9 cellular contexts compared by ENCODE assay signal in the genomic region with DNA sequence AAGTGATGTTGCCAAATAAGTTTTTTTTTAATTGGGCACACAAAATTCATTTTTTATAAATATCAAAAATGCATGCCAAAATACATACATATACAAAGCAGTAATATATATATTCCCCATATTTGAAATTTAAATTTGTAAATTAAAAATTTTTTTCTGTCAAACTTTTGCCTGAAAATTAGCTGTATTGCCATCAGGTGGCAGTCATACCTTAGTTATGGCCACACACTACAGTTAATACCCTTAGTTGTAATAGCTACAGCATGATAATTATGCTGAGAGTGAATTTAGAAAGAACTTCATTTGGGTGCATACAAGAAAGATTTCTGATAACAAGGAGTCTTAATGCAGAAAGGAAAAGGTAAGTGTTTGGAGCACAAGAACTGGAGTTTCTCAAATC. TPM values are rescaled to one million over a fixed set of nuclear protein-coding genes. Genes with fewer than 3 reads are reported as not detected.
DNase-seq lines count a peak whose midpoint lies in the region; ATAC-seq and TF ChIP-seq lines count a peak whose summit lies in the region.
"Had no signal": no experiment of that assay in that cellular context is flagged by ENCODE, and none has a peak within 500 bp of the region (broad histone marks: within the 10 kb centered on the region; RNA-seq: fewer than 3 reads in every experiment).

No MANE protein-coding gene starts in this region.

- peaks cover 7% of the 10 kb centered on the region for H3K4me1 Mint-ChIP-seq in activated CD8-positive, alpha-beta T cell treated with anti-CD3 and anti-CD28 coated beads, Interleukin-2, amount 10 ng/mL, durations not matched to agents 7 days and 5 days (ENCODE audit: low read depth)
- peaks cover 4% of the 10 kb centered on the region for H3K4me1 Mint-ChIP-seq in activated CD8-positive, alpha-beta T cell treated with anti-CD3 and anti-CD28 coated beads for 36 hours (ENCODE audit: low read depth)
- no peaks in the 10 kb centered on the region for H3K4me1 Mint-ChIP-seq in chondrocyte (ENCODE audit: low read depth)

- H3K27me3 Mint-ChIP-seq in activated CD8-positive, alpha-beta T cell treated with anti-CD3 and anti-CD28 coated beads, Interleukin-2, amount 10 ng/mL, durations not matched to agents 7 days and 5 days (ENCODE audit: low read depth) = no peaks in the 10 kb centered on the region
- no peaks in the 10 kb centered on the region for H3K27me3 Mint-ChIP-seq in activated CD8-positive, alpha-beta T cell treated with anti-CD3 and anti-CD28 coated beads for 36 hours
- no peaks in the 10 kb centered on the region for H3K27me3 Mint-ChIP-seq in chondrocyte (ENCODE audit: low read depth)

- no peak overlapping the region for H3K27ac ChIP-seq in psoas muscle

- H3K4me3 ChIP-seq in psoas muscle = no peak overlapping the region

- no peaks in the 10 kb centered on the region for H3K27me3 ChIP-seq in psoas muscle (ENCODE audit: insufficient read depth in 3 of 3, low read length in 2 of 3)

- ATAC-seq in activated CD8-positive, alpha-beta T cell treated with anti-CD3 and anti-CD28 coated beads, Interleukin-2, amount 10 ng/mL, durations not matched to agents 7 days and 5 days = no peak
- ATAC-seq in activated CD8-positive, alpha-beta T cell treated with anti-CD3 and anti-CD28 coated beads for 36 hours = no peak
- ATAC-seq in psoas muscle (no peak), HG02840 (IDR thresholded peaks at IDR 0.05; ENCODE audit: low FRiP score, unreplicated experiment) (no peak)

- CTCF ChIA-PET in activated CD8-positive, alpha-beta T cell treated with anti-CD3 and anti-CD28 coated beads, Interleukin-2, amount 10 ng/mL, durations not matched to agents 7 days and 5 days (lab: Charles Lee) = interaction anchor here (0.7 to 5.5 kb wide), 16 partner anchors 11 to 437 kb away, joined by 3 to 51 read pairs (median 4); no protein-coding TSS in a partner anchor
- CTCF ChIA-PET in activated CD8-positive, alpha-beta T cell treated with anti-CD3 and anti-CD28 coated beads for 36 hours (lab: Charles Lee) = interaction anchor here (0.7 to 2.8 kb wide), 15 partner anchors 17 to 831 kb away, joined by 3 to 40 read pairs (median 5); a partner anchor contains a TSS

- H3K9me3 Mint-ChIP-seq in activated CD8-positive, alpha-beta T cell treated with anti-CD3 and anti-CD28 coated beads, Interleukin-2, amount 10 ng/mL, durations not matched to agents 7 days and 5 days (ENCODE audit: insufficient read depth) = no peaks in the 10 kb centered on the region
- H3K9me3 Mint-ChIP-seq in activated CD8-positive, alpha-beta T cell treated with anti-CD3 and anti-CD28 coated beads for 36 hours = no peaks in the 10 kb centered on the region
- H3K9me3 Mint-ChIP-seq in chondrocyte (ENCODE audit: low read depth) = no peaks in the 10 kb centered on the region

- peaks cover 0 to 19% of the 10 kb centered on the region in 2 donors for H3K36me3 ChIP-seq in psoas muscle (ENCODE audit: insufficient read depth in 1 of 2, low read depth in 1 of 2)

- H3K4me3 Mint-ChIP-seq in activated CD8-positive, alpha-beta T cell treated with anti-CD3 and anti-CD28 coated beads, Interleukin-2, amount 10 ng/mL, durations not matched to agents 7 days and 5 days = no peak overlapping the region
- no peak overlapping the region for H3K4me3 Mint-ChIP-seq in activated CD8-positive, alpha-beta T cell treated with anti-CD3 and anti-CD28 coated beads for 36 hours
- H3K4me3 Mint-ChIP-seq in chondrocyte (ENCODE audit: unreplicated experiment) = no peak overlapping the region

- POLR2A ChIA-PET in activated CD8-positive, alpha-beta T cell treated with anti-CD3 and anti-CD28 coated beads, Interleukin-2, amount 10 ng/mL, durations not matched to agents 7 days and 5 days (lab: Charles Lee) = no interaction called here
- POLR2A ChIA-PET in activated CD8-positive, alpha-beta T cell treated with anti-CD3 and anti-CD28 coated beads for 36 hours (lab: Charles Lee) = interaction anchor here (0.7 kb wide), 1 partner anchor 39 kb away, joined by 3 read pairs; no protein-coding TSS in a partner anchor

- H3K4me1 ChIP-seq in psoas muscle = no peaks in the 10 kb centered on the region

- H3K9me3 ChIP-seq in psoas muscle = no peaks in the 10 kb centered on the region

- DNase-seq in activated CD8-positive, alpha-beta T cell treated with anti-CD3 and anti-CD28 coated beads, Interleukin-2, amount 10 ng/mL, durations not matched to agents 7 days and 5 days = peak; percentile 33
- DNase-seq in activated CD8-positive, alpha-beta T cell treated with anti-CD3 and anti-CD28 coated beads for 36 hours = no peak
- DNase-seq in Kasumi-1 (lab: John Stamatoyannopoulos, UW) = peak; percentile 22
- DNase-seq in chondrocyte (ENCODE audit: low spot score) = no peak
- DNase-seq in psoas muscle = no peak
- DNase-seq in DMS79 treated with DMSO at 0.1 percent for 48 hours (lab: John Stamatoyannopoulos, UW) = no peak
- DNase-seq in islet precursor cell = no peak
- DNase-seq: NCI-H524 treated with DMSO at 0.1 percent for 48 hours had no signal

- intact Hi-C loops in activated CD8-positive, alpha-beta T cell treated with anti-CD3 and anti-CD28 coated beads for 36 hours (cut with micrococcal nuclease) = loop anchor here (2.0 kb wide), 2 partner anchors 166 to 364 kb away; no protein-coding TSS in a partner anchor
- intact Hi-C loops in psoas muscle (cut with DNase I) = loop anchor here in 1 of 2 donors (5.0 kb wide), 1 partner anchor 437 kb away; a partner anchor contains a TSS

- H3K36me3 Mint-ChIP-seq in activated CD8-positive, alpha-beta T cell treated with anti-CD3 and anti-CD28 coated beads, Interleukin-2, amount 10 ng/mL, durations not matched to agents 7 days and 5 days (ENCODE audit: low read depth) = peaks cover 2% of the 10 kb centered on the region
- H3K36me3 Mint-ChIP-seq in activated CD8-positive, alpha-beta T cell treated with anti-CD3 and anti-CD28 coated beads for 36 hours (ENCODE audit: low read depth) = peaks cover 2% of the 10 kb centered on the region
- H3K36me3 Mint-ChIP-seq in chondrocyte (ENCODE audit: low read depth) = peaks cover 1% of the 10 kb centered on the region

- no peak overlapping the region for H3K27ac Mint-ChIP-seq in activated CD8-positive, alpha-beta T cell treated with anti-CD3 and anti-CD28 coated beads, Interleukin-2, amount 10 ng/mL, durations not matched to agents 7 days and 5 days
- H3K27ac Mint-ChIP-seq in activated CD8-positive, alpha-beta T cell treated with anti-CD3 and anti-CD28 coated beads for 36 hours = no peak overlapping the region
- H3K27ac Mint-ChIP-seq in chondrocyte (ENCODE audit: unreplicated experiment) = no peak overlapping the region

- no peak for TF ChIP-seq CTCF in activated CD8-positive, alpha-beta T cell treated with anti-CD3 and anti-CD28 coated beads for 36 hours (IDR thresholded peaks at IDR 0.05)
- peak; percentile 78 for TF ChIP-seq CTCF in chondrocyte (IDR thresholded peaks at IDR 0.05)
- TF ChIP-seq CTCF in psoas muscle (IDR thresholded peaks at IDR 0.05) = peak; percentile 23

RNA-seq across cellular contexts. Expression of a gene that starts 46.2 kb away (rescaled TPM):
- total RNA-seq in activated CD8-positive, alpha-beta T cell treated with anti-CD3 and anti-CD28 coated beads, Interleukin-2, amount 10 ng/mL, durations not matched to agents 7 days and 5 days = 1 to 10 TPM; 7.7 to 9.5 TPM
- 10 to 100 TPM; 17.9 to 18.9 TPM for total RNA-seq in activated CD8-positive, alpha-beta T cell treated with anti-CD3 and anti-CD28 coated beads for 36 hours
- total RNA-seq in chondrocyte (9.0 to 10.4 TPM (median 9.4 TPM) in 3 replicates), psoas muscle (10 to 100 TPM in 1 of 4 donors, 1 to 10 TPM in 3; 8.3 to 11.4 (median 9.1) TPM)
- 1 to 10 TPM; 3.9 to 7.9 (median 4.8) TPM for polyA plus RNA-seq in psoas muscle

Comparison
In these comparisons a context has a peak if more than half of its experiments do, and no peak if none do; other contexts are left out.
1. DNase-seq: peak in activated CD8-positive, alpha-beta T cell treated with anti-CD3 and anti-CD28 coated beads, Interleukin-2, amount 10 ng/mL, durations not matched to agents 7 days and 5 days (single experiment) and Kasumi-1 (2 of 2); none in activated CD8-positive, alpha-beta T cell treated with anti-CD3 and anti-CD28 coated beads for 36 hours (single experiment), chondrocyte (single experiment), psoas muscle (0 of 2), DMS79 treated with DMSO at 0.1 percent for 48 hours (single experiment) and islet precursor cell (single experiment).